In genomic region chr5:151068571-151069197, GRCh38 we compare ENCODE assay signal across 8 cellular contexts. TPM values are rescaled to one million over a fixed set of nuclear protein-coding genes. Genes with fewer than 3 reads are reported as not detected.
A peak's percentile ranks its signal among the peaks of the same experiment; 100 is the strongest.
DNase-seq lines count a peak whose midpoint lies in the region; ATAC-seq and TF ChIP-seq lines count a peak whose summit lies in the region.

No MANE protein-coding gene starts in this region.

- peak overlapping the region in 7 of 8 donors; percentile 22 to 74 (median 49) for H3K4me3 Mint-ChIP-seq in naive B cell

- ATAC-seq in HG02943 (IDR thresholded peaks at IDR 0.05; ENCODE audit: low read depth, unreplicated experiment) = peak; percentile 76
- ATAC-seq in naive B cell (ENCODE audit: low read depth in 2 of 2) = peak; percentile 65 to 67
- ATAC-seq in PC-3 = no peak
- no peak for ATAC-seq in HG03139 (IDR thresholded peaks at IDR 0.05; ENCODE audit: unreplicated experiment)

- H3K79me2 ChIP-seq in PC-3 (ENCODE audit: low read length) = peaks cover 92% of the 10 kb centered on the region

- no peaks in the 10 kb centered on the region for H3K27me3 Mint-ChIP-seq in naive B cell

- H3K27ac Mint-ChIP-seq in naive B cell = peak overlapping the region; percentile 72 to 95 (median 78)

- H3K9me2 ChIP-seq in PC-3 (replicated peaks; ENCODE audit: low read length) = no peaks in the 10 kb centered on the region

- no peaks in the 10 kb centered on the region for H3K27me3 ChIP-seq in PC-3 (ENCODE audit: low read length)

- H3K4me1 Mint-ChIP-seq in naive B cell = peaks cover 69 to 88% (median 82%) of the 10 kb centered on the region in 3 donors

- no peak overlapping the region for H3K9ac ChIP-seq in PC-3 (ENCODE audit: low read length)

- H3K36me3 ChIP-seq in PC-3 (ENCODE audit: low read depth, low read length) = peaks cover 10% of the 10 kb centered on the region; the same call in 1 of the 2 replicates

- no peak overlapping the region for H3K4me2 ChIP-seq in PC-3 (ENCODE audit: low read length)

- no peaks in the 10 kb centered on the region for H3K9me3 ChIP-seq in PC-3 (ENCODE audit: low read length)

- POLR2A ChIA-PET in PC-3 (lab: Charles Lee; ENCODE audit: unreplicated experiment) = no interaction called here

- H3K4me3 ChIP-seq in lower leg skin (ENCODE audit: low read depth, poor library complexity, severe bottlenecking) (no peak overlapping the region), PC-3 (ENCODE audit: low read length) (no peak overlapping the region)

- no peak for TF ChIP-seq CTCF in lower leg skin (IDR thresholded peaks at IDR 0.05)
- no peak for TF ChIP-seq CTCF in PC-3 (conservative IDR thresholded peaks at IDR 0.05; ENCODE audit: low read depth, low read length)

- no peak overlapping the region for H2AFZ ChIP-seq in PC-3 (ENCODE audit: low read length)

- no peak for TF ChIP-seq POLR2A in lower leg skin (IDR thresholded peaks at IDR 0.05)

- CTCF ChIA-PET in PC-3 (lab: Charles Lee) = no interaction called here

- DNase-seq in activated effector memory CD4-positive, alpha-beta T cell treated with anti-CD3 and anti-CD28 coated beads, Interleukin-2, amount 50 U/mL, for 16 hours = peak; percentile 77
- no peak for DNase-seq in activated effector memory CD4-positive, alpha-beta T cell treated with Interleukin-2 at 50 U/mL for 16 hours
- peak; percentile 81 for DNase-seq in activated CD8-positive, alpha-beta memory T cell treated with anti-CD3 and anti-CD28 coated beads, Interleukin-2, amount 50 U/mL, for 48 hours
- DNase-seq in naive B cell (no peak), lower leg skin (ENCODE audit: low spot score in 2 of 2) (no peak), PC-3 (no peak)

- H3K27ac ChIP-seq in PC-3 (ENCODE audit: low read length) = no peak overlapping the region

- H3F3A ChIP-seq in PC-3 (ENCODE audit: low read length, unreplicated experiment) = no peaks in the 10 kb centered on the region

- no peaks in the 10 kb centered on the region; the same call in 1 of the 2 replicates for H4K20me1 ChIP-seq in PC-3 (ENCODE audit: low read length)

- H3K4me1 ChIP-seq in PC-3 (ENCODE audit: insufficient read depth, low read length) = peaks cover 31% of the 10 kb centered on the region

- WGBS in lower leg skin, 2 donors = 46 to 53% methylated on average over 7 to 9 of the region's 9 CpGs

- no peaks in the 10 kb centered on the region for H3K36me3 Mint-ChIP-seq in naive B cell

- no TSS peak for BruUV-seq in PC-3 (replicated peaks; lab: Mats Ljungman, UMichigan)

- intact Hi-C loops in lower leg skin (cut with DNase I; ENCODE audit: low total_unique reads) (no loop called here), PC-3 (cut with micrococcal nuclease) (no loop called here)

- no peaks in the 10 kb centered on the region for H3K9me3 Mint-ChIP-seq in naive B cell

RNA-seq across cellular contexts. Expression of gene TNIP1, which starts 12.2 kb away (rescaled TPM):
- polyA plus RNA-seq in naive B cell (ENCODE audit: low read depth in 6 of 6) = 10 to 100 TPM; 36.2 to 68.2 (median 55.5) TPM
- total RNA-seq in lower leg skin (100 to 1,000 TPM in 1 of 4 donors, 10 to 100 TPM in 3; 91.2 to 123 (median 98.1) TPM), PC-3 (2014; rRNA removed) (90.0 and 139 TPM in 2 replicates)

RNA-seq across cellular contexts. Expression of gene GPX3, which starts 48.3 kb away (rescaled TPM):
- polyA plus RNA-seq in naive B cell (ENCODE audit: low read depth in 6 of 6) = 1 to 10 TPM in 3 of 6 donors, under 1 TPM in 2, not detected in 1; 0.23 to 1.8 (median 1.1) TPM
- total RNA-seq in lower leg skin (100 to 1,000 TPM; 399 to 695 (median 446) TPM), PC-3 (2014; rRNA removed) (not detected in 2 replicates)

Comparison
In these comparisons a context has a peak if more than half of its experiments do, and no peak if none do; other contexts are left out.
1. DNase-seq: peak in activated effector memory CD4-positive, alpha-beta T cell treated with anti-CD3 and anti-CD28 coated beads, Interleukin-2, amount 50 U/mL, for 16 hours (single experiment) and activated CD8-positive, alpha-beta memory T cell treated with anti-CD3 and anti-CD28 coated beads, Interleukin-2, amount 50 U/mL, for 48 hours (single experiment); none in activated effector memory CD4-positive, alpha-beta T cell treated with Interleukin-2 at 50 U/mL for 16 hours (single experiment), naive B cell (single experiment), lower leg skin (0 of 2) and PC-3 (single experiment).
2. ATAC-seq: peak in HG02943 (single experiment) and naive B cell (2 of 2); none in PC-3 (single experiment) and HG03139 (single experiment).
3. RNA of gene GPX3, which starts 48.3 kb away (total RNA-seq): 399 to 695 TPM in lower leg skin; not detected in PC-3; every median in the first group is over 100 times any median in the second.